32 cellular contexts compared by ENCODE assay signal in genomic region chr7:55441002-55441401, GRCh38.
"Had no signal": no experiment of that assay in that cellular context is flagged by ENCODE, and none has a peak within 500 bp of the region (broad histone marks: within the 10 kb centered on the region; RNA-seq: fewer than 3 reads in every experiment).

No MANE protein-coding gene starts in this region.

- H3K4me1 ChIP-seq: ascending aorta, breast epithelium, Peyer's patch had no signal

- ATAC-seq: activated CD8-positive, alpha-beta T cell treated with anti-CD3 and anti-CD28 coated beads, Interleukin-2, amount 10 ng/mL, durations not matched to agents 7 days and 5 days; PC-3 had no signal

- H3K27ac ChIP-seq: ascending aorta, breast epithelium, KMS-11, Peyer's patch, SJSA1, WERI-Rb-1 had no signal

- H3K9ac ChIP-seq: KMS-11 had no signal

- H3K9me3 Mint-ChIP-seq: activated naive CD4-positive, alpha-beta T cell treated with anti-CD3 and anti-CD28 coated beads, Interleukin-2, amount 50 U/mL, for 24 hours; activated T-cell treated with anti-CD3 and anti-CD28 coated beads, Interleukin-2, amount 50 U/mL, for 24 hours; activated T-helper 2 cell treated with anti-CD3 and anti-CD28 coated beads, Interferon-gamma antibody, Interleukin-2, Interleukin-4, amounts not matched to agents 10 μg/mL and 5 μg/mL and 100 μg/mL, durations not matched to agents 14 hours and 24 hours and 36 hours had no signal

- H3K4me3 Mint-ChIP-seq: activated CD8-positive, alpha-beta T cell treated with anti-CD3 and anti-CD28 coated beads, Interleukin-2, amount 10 ng/mL, durations not matched to agents 7 days and 5 days; activated naive CD4-positive, alpha-beta T cell treated with anti-CD3 and anti-CD28 coated beads, Interleukin-2, amount 50 U/mL, for 24 hours; activated naive CD8-positive, alpha-beta T cell treated with anti-CD3 and anti-CD28 coated beads, Interleukin-2, amount 10 ng/mL, durations not matched to agents 7 days and 5 days; activated T-cell treated with anti-CD3 and anti-CD28 coated beads, Interleukin-2, amount 50 U/mL, for 24 hours had no signal

- DNase-seq: activated CD4-positive, alpha-beta T cell treated with anti-CD3 and anti-CD28 coated beads for 1 hour; activated CD4-positive, alpha-beta T cell treated with anti-CD3 and anti-CD28 coated beads for 48 hours; activated CD4-positive, alpha-beta T cell treated with anti-CD3 and anti-CD28 coated beads, Interleukin-2, amount 50 U/mL, for 48 hours; activated CD4-positive, CD25-positive, alpha-beta regulatory T cell; activated CD8-positive, alpha-beta T cell treated with anti-CD3 and anti-CD28 coated beads, Interleukin-2, amount 10 ng/mL, durations not matched to agents 7 days and 5 days; activated gamma-delta T cell; activated naive CD4-positive, alpha-beta T cell treated with Interleukin-2 at 50 U/mL for 16 hours; activated naive CD8-positive, alpha-beta T cell treated with anti-CD3 and anti-CD28 coated beads, Interleukin-2, amount 10 ng/mL, durations not matched to agents 7 days and 5 days; activated T-cell treated with anti-CD3 and anti-CD28 coated beads, Interleukin-2, amount 50 U/mL, for 24 hours; NCI-H1092 treated with DMSO at 0.1 percent for 48 hours; NCI-H146; NCI-H187; NCI-H2029 treated with DMSO at 0.1 percent for 48 hours; NCI-H2107; NCI-H2171; NCI-H510A; NCI-H526; NCI-H748 treated with DMSO at 0.1 percent for 48 hours; NK-92 treated with Interleukin-12 subunit alpha and Interleukin-12 subunit beta, amount 100 ng/mL, for 24 hours; PC-3; Peyer's patch; RPMI8226; SW 1271; T-helper 1 cell; T1000; WERI-Rb-1 had no signal

- H3K9me3 ChIP-seq: ascending aorta, breast epithelium, Peyer's patch had no signal

- H3K36me3 ChIP-seq: ascending aorta, breast epithelium, Peyer's patch, SJSA1, WERI-Rb-1 had no signal

- H3K27me3 Mint-ChIP-seq: activated naive CD4-positive, alpha-beta T cell treated with anti-CD3 and anti-CD28 coated beads, Interleukin-2, amount 50 U/mL, for 24 hours; activated naive CD8-positive, alpha-beta T cell treated with anti-CD3 and anti-CD28 coated beads, Interleukin-2, amount 10 ng/mL, durations not matched to agents 7 days and 5 days; activated T-cell treated with anti-CD3 and anti-CD28 coated beads, Interleukin-2, amount 50 U/mL, for 24 hours had no signal

- H3K4me2 ChIP-seq: KMS-11 had no signal

- H3K27me3 ChIP-seq: ascending aorta, breast epithelium, Peyer's patch, SJSA1 had no signal

- H3K27ac Mint-ChIP-seq: activated CD8-positive, alpha-beta T cell treated with anti-CD3 and anti-CD28 coated beads, Interleukin-2, amount 10 ng/mL, durations not matched to agents 7 days and 5 days; activated naive CD4-positive, alpha-beta T cell treated with anti-CD3 and anti-CD28 coated beads, Interleukin-2, amount 50 U/mL, for 24 hours; activated naive CD8-positive, alpha-beta T cell treated with anti-CD3 and anti-CD28 coated beads, Interleukin-2, amount 10 ng/mL, durations not matched to agents 7 days and 5 days; activated T-cell treated with anti-CD3 and anti-CD28 coated beads, Interleukin-2, amount 50 U/mL, for 24 hours; activated T-helper 2 cell treated with anti-CD3 and anti-CD28 coated beads, Interferon-gamma antibody, Interleukin-2, Interleukin-4, amounts not matched to agents 10 μg/mL and 5 μg/mL and 100 μg/mL, durations not matched to agents 14 hours and 24 hours and 36 hours had no signal

- H3K4me3 ChIP-seq: ascending aorta, breast epithelium, Peyer's patch, SJSA1 had no signal
